ENCODE assay signal across 8 cellular contexts in the genomic region with DNA sequence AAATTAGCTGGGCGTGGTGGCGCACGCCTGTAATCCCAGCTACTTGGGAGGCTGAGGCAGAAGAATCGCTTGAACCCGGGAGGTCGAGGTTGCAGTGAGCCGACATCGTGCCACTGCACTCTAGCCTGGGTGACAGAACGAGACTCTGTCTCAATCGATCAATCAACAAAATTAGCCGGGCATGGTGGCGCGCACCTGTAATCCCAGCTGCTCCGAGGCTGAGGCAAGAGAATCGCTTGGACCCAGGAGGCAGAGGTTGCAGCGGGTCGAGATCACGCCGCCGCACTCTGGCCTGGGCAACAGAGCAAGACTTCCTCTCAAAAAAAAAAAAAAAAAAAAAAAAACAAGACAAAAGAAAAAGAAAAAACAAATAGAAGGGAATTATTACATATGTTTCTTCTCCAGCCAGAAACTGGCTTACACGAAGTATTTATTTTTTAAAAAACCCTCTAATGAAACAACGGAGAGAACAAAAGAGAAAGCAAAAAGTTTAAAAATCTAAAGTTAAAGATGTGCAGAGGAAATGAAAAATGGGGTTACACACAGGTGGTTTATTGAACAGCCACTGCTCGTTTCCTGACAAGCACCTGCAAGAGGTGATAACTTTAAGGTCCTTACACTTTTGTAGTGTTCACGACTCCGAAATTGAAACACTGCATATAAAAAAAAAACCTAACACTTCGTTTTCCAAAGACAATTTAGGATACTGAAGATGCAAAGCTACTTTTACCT. TPM values are rescaled to one million over a fixed set of nuclear protein-coding genes. Genes with fewer than 3 reads are reported as not detected.
DNase-seq lines count a peak whose midpoint lies in the region; ATAC-seq, FAIRE-seq and TF ChIP-seq lines count a peak whose summit lies in the region.

No MANE protein-coding gene starts in this region.

- H3K27me3 ChIP-seq in right cardiac atrium (ENCODE audit: control insufficient read depth, insufficient read depth): no peaks in the 10 kb centered on the region
- H3K27me3 ChIP-seq in thoracic aorta (replicated peaks; ENCODE audit: insufficient read depth): no peaks in the 10 kb centered on the region

- TF ChIP-seq CTCF in kidney (IDR thresholded peaks at IDR 0.05; ENCODE audit: borderline replicate concordance, extremely low read depth, insufficient read depth) (no peak), thoracic aorta (IDR thresholded peaks at IDR 0.05) (no peak), lower leg skin (IDR thresholded peaks at IDR 0.05) (no peak)

- DNase-seq in right cardiac atrium: peak in 2 of 3 donors; percentile 49 to 57
- no peak for DNase-seq in Right ventricle myocardium superior
- peak; percentile 24 for DNase-seq in activated gamma-delta T cell treated with Interleukin-2 at 50 U/mL for 16 hours
- no peak for DNase-seq in kidney
- DNase-seq in thoracic aorta (ENCODE audit: low spot score): no peak
- DNase-seq in lower leg skin (ENCODE audit: low spot score in 2 of 2): no peak
- DNase-seq in superior temporal gyrus (ENCODE audit: extremely low spot score): no peak
- DNase-seq in NCI-H146 treated with DMSO at 0.1 percent for 48 hours (lab: John Stamatoyannopoulos, UW; ENCODE audit: unreplicated experiment): no peak

- intact Hi-C loops in right cardiac atrium (cut with DNase I) (no loop called here), Right ventricle myocardium superior (cut with DNase I) (no loop called here), kidney (cut with DNase I) (no loop called here), lower leg skin (cut with DNase I; ENCODE audit: low total_unique reads) (loop anchor here (1.0 kb wide), 1 partner anchor 17 kb away; no protein-coding TSS in a partner anchor)

- no peak for ATAC-seq in right cardiac atrium
- ATAC-seq in Right ventricle myocardium superior (ENCODE audit: poor library complexity): no peak
- ATAC-seq in thoracic aorta (ENCODE audit: insufficient number of reproducible peaks, low FRiP score, low read depth): no peak

- H3K4me1 ChIP-seq in right cardiac atrium (ENCODE audit: control insufficient read depth, insufficient read depth, low read length) (peaks cover 2% of the 10 kb centered on the region), kidney (ENCODE audit: control insufficient read depth in 1 of 2, insufficient read depth in 1 of 2, low read depth in 1 of 2, low read length in 2 of 2) (peaks cover 6 to 14% of the 10 kb centered on the region in 2 donors), thoracic aorta (ENCODE audit: control insufficient read depth in 1 of 2, low read depth in 2 of 2) (peaks cover 26 to 32% of the 10 kb centered on the region in 2 donors)

- H3K4me3 ChIP-seq in right cardiac atrium (ENCODE audit: low read length) (peak overlapping the region; percentile 85), kidney (ENCODE audit: low read length in 2 of 2) (peak overlapping the region; percentile 82 to 89), thoracic aorta (peak overlapping the region; percentile 94), lower leg skin (ENCODE audit: low read depth, poor library complexity, severe bottlenecking) (no peak overlapping the region)

- no peak overlapping the region for H3K27ac ChIP-seq in right cardiac atrium (ENCODE audit: low read length)
- H3K27ac ChIP-seq in kidney (ENCODE audit: low read depth in 2 of 2, low read length in 2 of 2): peak overlapping the region; percentile 13 to 91
- H3K27ac ChIP-seq in thoracic aorta: peak overlapping the region; percentile 85 to 86

- TF ChIP-seq POLR2A in lower leg skin (IDR thresholded peaks at IDR 0.05): no peak

- WGBS in right cardiac atrium: 72% methylated on average over 26 of the region's 26 CpGs
- 69 to 79% methylated on average over 26 of the region's 26 CpGs for WGBS in lower leg skin, 2 donors

- no peak for FAIRE-seq in kidney (lab: Jason Lieb, UNC)

- H3K36me3 ChIP-seq in kidney (ENCODE audit: control insufficient read depth in 1 of 2, insufficient read depth in 2 of 2, low read length in 2 of 2): peaks cover 0 to 3% of the 10 kb centered on the region in 2 donors
- no peaks in the 10 kb centered on the region for H3K36me3 ChIP-seq in thoracic aorta

- no peaks in the 10 kb centered on the region for H3K9me3 ChIP-seq in right cardiac atrium (ENCODE audit: control insufficient read depth, low read length)
- no peaks in the 10 kb centered on the region for H3K9me3 ChIP-seq in kidney (ENCODE audit: control insufficient read depth in 1 of 2, low read length in 2 of 2)
- H3K9me3 ChIP-seq in thoracic aorta: no peaks in the 10 kb centered on the region

- H3K9ac ChIP-seq in kidney (ENCODE audit: low read length in 2 of 2): peak overlapping the region; percentile 77 to 85

RNA-seq across cellular contexts. Expression of gene SYNRG, which starts 1.4 kb away (rescaled TPM):
- total RNA-seq in right cardiac atrium (10 to 100 TPM; 30.3 to 35.9 (median 35.5) TPM), Right ventricle myocardium superior (32.6 TPM), kidney (47.0 TPM), thoracic aorta (10 to 100 TPM; 23.6 to 28.6 TPM), lower leg skin (10 to 100 TPM; 23.3 to 40.7 (median 24.5) TPM)
- polyA plus RNA-seq in right cardiac atrium (6.0 TPM), kidney (ENCODE audit: insufficient read depth, low read depth, low replicate concordance) (8.6 TPM)

RNA-seq across cellular contexts. Expression of gene DDX52, which starts 35.4 kb away (rescaled TPM):
- total RNA-seq in right cardiac atrium: 10 to 100 TPM; 14.3 to 16.5 (median 15.5) TPM
- 8.7 TPM for polyA plus RNA-seq in right cardiac atrium
- 13.6 TPM for total RNA-seq in Right ventricle myocardium superior
- total RNA-seq in kidney: 26.9 TPM
- polyA plus RNA-seq in kidney (ENCODE audit: insufficient read depth, low read depth, low replicate concordance): 14.0 TPM
- total RNA-seq in thoracic aorta: 10 to 100 TPM in 1 of 2 donors, 1 to 10 TPM in 1; 9.2 to 22.7 TPM
- 10 to 100 TPM; 18.1 to 20.4 (median 19.4) TPM for total RNA-seq in lower leg skin

Comparison
In these comparisons a context has a peak if more than half of its experiments do, and no peak if none do; other contexts are left out.
1. DNase-seq: peak in right cardiac atrium (2 of 3) and activated gamma-delta T cell treated with Interleukin-2 at 50 U/mL for 16 hours (single experiment); none in Right ventricle myocardium superior (single experiment), kidney (single experiment), thoracic aorta (single experiment), lower leg skin (0 of 2), superior temporal gyrus (single experiment) and NCI-H146 treated with DMSO at 0.1 percent for 48 hours (single experiment).